1 cellular context compared by ENCODE assay signal in genomic region chr1:228801068-228801467, GRCh38.
TF ChIP-seq lines count a peak whose summit lies in the region.

No MANE protein-coding gene starts in this region.

TF ChIP-seq in HEK293, 187 proteins besides CTCF, POLR2A, EP300 and RAD21 (continued from another document):
- no peak for TF ChIP-seq ZSCAN18 (tag by site-specific recombination; IDR thresholded peaks at IDR 0.05)
- 0 out of 2 replicates have a peak, but pooled peaks have one; percentile 14 for TF ChIP-seq KLF1 (tag by site-specific recombination; IDR thresholded peaks at IDR 0.05)
